ENCODE assay signal across 1 cellular context in the genomic region with DNA sequence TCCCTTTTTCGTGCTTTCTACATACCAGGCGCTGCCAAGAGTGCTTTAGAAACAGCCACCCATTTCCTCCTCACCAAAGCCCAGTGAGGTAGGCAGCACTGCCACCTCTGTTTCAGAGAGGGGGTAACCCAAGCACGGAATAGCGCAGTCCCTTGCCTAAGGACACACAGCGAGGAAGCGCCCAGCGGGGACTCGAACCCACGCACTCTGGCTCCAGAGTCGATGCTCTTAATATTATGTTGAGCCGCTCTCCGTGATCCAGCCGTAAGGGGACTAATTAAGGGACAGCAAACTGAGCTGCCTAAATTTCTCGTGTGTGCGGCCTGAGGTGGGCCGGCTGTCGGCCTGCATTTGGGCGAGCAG.
TF ChIP-seq lines count a peak whose summit lies in the region.

No MANE protein-coding gene starts in this region.

TF ChIP-seq in HepG2, 621 proteins besides CTCF, POLR2A, EP300 and RAD21 (continued from another document):
- TF ChIP-seq, protein P1, sequence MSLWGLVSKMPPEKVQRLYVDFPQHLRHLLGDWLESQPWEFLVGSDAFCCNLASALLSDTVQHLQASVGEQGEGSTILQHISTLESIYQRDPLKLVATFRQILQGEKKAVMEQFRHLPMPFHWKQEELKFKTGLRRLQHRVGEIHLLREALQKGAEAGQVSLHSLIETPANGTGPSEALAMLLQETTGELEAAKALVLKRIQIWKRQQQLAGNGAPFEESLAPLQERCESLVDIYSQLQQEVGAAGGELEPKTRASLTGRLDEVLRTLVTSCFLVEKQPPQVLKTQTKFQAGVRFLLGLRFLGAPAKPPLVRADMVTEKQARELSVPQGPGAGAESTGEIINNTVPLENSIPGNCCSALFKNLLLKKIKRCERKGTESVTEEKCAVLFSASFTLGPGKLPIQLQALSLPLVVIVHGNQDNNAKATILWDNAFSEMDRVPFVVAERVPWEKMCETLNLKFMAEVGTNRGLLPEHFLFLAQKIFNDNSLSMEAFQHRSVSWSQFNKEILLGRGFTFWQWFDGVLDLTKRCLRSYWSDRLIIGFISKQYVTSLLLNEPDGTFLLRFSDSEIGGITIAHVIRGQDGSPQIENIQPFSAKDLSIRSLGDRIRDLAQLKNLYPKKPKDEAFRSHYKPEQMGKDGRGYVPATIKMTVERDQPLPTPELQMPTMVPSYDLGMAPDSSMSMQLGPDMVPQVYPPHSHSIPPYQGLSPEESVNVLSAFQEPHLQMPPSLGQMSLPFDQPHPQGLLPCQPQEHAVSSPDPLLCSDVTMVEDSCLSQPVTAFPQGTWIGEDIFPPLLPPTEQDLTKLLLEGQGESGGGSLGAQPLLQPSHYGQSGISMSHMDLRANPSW (CRISPR knock-in tag; IDR thresholded peaks at IDR 0.05; ENCODE audit: borderline replicate concordance): no peak
- TF ChIP-seq, protein P2, sequence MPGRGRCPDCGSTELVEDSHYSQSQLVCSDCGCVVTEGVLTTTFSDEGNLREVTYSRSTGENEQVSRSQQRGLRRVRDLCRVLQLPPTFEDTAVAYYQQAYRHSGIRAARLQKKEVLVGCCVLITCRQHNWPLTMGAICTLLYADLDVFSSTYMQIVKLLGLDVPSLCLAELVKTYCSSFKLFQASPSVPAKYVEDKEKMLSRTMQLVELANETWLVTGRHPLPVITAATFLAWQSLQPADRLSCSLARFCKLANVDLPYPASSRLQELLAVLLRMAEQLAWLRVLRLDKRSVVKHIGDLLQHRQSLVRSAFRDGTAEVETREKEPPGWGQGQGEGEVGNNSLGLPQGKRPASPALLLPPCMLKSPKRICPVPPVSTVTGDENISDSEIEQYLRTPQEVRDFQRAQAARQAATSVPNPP (CRISPR knock-in tag; IDR thresholded peaks at IDR 0.05): no peak
- no peak for TF ChIP-seq TGIF2 (CRISPR knock-in tag; IDR thresholded peaks at IDR 0.05)
- TF ChIP-seq HDAC2 (CRISPR knock-in tag; IDR thresholded peaks at IDR 0.05): no peak
- TF ChIP-seq, protein P3, sequence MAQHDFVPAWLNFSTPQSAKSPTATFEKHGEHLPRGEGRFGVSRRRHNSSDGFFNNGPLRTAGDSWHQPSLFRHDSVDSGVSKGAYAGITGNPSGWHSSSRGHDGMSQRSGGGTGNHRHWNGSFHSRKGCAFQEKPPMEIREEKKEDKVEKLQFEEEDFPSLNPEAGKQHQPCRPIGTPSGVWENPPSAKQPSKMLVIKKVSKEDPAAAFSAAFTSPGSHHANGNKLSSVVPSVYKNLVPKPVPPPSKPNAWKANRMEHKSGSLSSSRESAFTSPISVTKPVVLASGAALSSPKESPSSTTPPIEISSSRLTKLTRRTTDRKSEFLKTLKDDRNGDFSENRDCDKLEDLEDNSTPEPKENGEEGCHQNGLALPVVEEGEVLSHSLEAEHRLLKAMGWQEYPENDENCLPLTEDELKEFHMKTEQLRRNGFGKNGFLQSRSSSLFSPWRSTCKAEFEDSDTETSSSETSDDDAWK (CRISPR knock-in tag; IDR thresholded peaks at IDR 0.05): no peak
- no peak for TF ChIP-seq HDAC6 (IDR thresholded peaks at IDR 0.05; ENCODE audit: low read depth, low read length)
- peak; percentile 72 for TF ChIP-seq ZNF768 (CRISPR knock-in tag; IDR thresholded peaks at IDR 0.05)
- TF ChIP-seq MAZ (IDR thresholded peaks at IDR 0.05; ENCODE audit: borderline replicate concordance, low read depth, low read length): 0 out of 2 replicates have a peak, but pooled peaks have one; percentile 13
- no peak for TF ChIP-seq MAZ (CRISPR knock-in tag; IDR thresholded peaks at IDR 0.05; ENCODE audit: low read depth)
- no peak for TF ChIP-seq GTF2F1 (IDR thresholded peaks at IDR 0.05; ENCODE audit: low read length)
- TF ChIP-seq ZMYM3 (CRISPR knock-in tag; IDR thresholded peaks at IDR 0.05): peak; percentile 67
- TF ChIP-seq, protein P4, sequence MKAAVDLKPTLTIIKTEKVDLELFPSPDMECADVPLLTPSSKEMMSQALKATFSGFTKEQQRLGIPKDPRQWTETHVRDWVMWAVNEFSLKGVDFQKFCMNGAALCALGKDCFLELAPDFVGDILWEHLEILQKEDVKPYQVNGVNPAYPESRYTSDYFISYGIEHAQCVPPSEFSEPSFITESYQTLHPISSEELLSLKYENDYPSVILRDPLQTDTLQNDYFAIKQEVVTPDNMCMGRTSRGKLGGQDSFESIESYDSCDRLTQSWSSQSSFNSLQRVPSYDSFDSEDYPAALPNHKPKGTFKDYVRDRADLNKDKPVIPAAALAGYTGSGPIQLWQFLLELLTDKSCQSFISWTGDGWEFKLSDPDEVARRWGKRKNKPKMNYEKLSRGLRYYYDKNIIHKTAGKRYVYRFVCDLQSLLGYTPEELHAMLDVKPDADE (CRISPR knock-in tag; IDR thresholded peaks at IDR 0.05): no peak
- TF ChIP-seq FOXM1 (CRISPR knock-in tag; IDR thresholded peaks at IDR 0.05): no peak
- no peak for TF ChIP-seq BRCA1 (CRISPR knock-in tag; IDR thresholded peaks at IDR 0.05)
- no peak for TF ChIP-seq TBP (CRISPR knock-in tag; IDR thresholded peaks at IDR 0.05)
- TF ChIP-seq, protein P5, sequence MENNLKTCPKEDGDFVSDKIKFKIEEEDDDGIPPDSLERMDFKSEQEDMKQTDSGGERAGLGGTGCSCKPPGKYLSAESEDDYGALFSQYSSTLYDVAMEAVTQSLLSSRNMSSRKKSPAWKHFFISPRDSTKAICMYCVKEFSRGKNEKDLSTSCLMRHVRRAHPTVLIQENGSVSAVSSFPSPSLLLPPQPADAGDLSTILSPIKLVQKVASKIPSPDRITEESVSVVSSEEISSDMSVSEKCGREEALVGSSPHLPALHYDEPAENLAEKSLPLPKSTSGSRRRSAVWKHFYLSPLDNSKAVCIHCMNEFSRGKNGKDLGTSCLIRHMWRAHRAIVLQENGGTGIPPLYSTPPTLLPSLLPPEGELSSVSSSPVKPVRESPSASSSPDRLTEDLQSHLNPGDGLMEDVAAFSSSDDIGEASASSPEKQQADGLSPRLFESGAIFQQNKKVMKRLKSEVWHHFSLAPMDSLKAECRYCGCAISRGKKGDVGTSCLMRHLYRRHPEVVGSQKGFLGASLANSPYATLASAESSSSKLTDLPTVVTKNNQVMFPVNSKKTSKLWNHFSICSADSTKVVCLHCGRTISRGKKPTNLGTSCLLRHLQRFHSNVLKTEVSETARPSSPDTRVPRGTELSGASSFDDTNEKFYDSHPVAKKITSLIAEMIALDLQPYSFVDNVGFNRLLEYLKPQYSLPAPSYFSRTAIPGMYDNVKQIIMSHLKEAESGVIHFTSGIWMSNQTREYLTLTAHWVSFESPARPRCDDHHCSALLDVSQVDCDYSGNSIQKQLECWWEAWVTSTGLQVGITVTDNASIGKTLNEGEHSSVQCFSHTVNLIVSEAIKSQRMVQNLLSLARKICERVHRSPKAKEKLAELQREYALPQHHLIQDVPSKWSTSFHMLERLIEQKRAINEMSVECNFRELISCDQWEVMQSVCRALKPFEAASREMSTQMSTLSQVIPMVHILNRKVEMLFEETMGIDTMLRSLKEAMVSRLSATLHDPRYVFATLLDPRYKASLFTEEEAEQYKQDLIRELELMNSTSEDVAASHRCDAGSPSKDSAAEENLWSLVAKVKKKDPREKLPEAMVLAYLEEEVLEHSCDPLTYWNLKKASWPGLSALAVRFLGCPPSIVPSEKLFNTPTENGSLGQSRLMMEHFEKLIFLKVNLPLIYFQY (CRISPR knock-in tag; IDR thresholded peaks at IDR 0.05; ENCODE audit: borderline replicate concordance): no peak
- TF ChIP-seq HMGA1 (CRISPR knock-in tag; conservative IDR thresholded peaks at IDR 0.05): no peak
- TF ChIP-seq KLF9 (CRISPR knock-in tag; IDR thresholded peaks at IDR 0.05; ENCODE audit: low read depth): no peak
- no peak for TF ChIP-seq MED8 (CRISPR knock-in tag; IDR thresholded peaks at IDR 0.05; ENCODE audit: insufficient replicate concordance)
- TF ChIP-seq CHD2 (IDR thresholded peaks at IDR 0.05; ENCODE audit: low read depth, low read length): no peak
- TF ChIP-seq ISL2 (CRISPR knock-in tag; IDR thresholded peaks at IDR 0.05): no peak
- 0 out of 2 replicates have a peak, but pooled peaks have one; percentile 18 for TF ChIP-seq ZNF777 (CRISPR knock-in tag; IDR thresholded peaks at IDR 0.05)
